16 cellular contexts compared by ENCODE assay signal in genomic region chr2:44936715-44937687, GRCh38. TPM values are rescaled to one million over a fixed set of nuclear protein-coding genes. Genes with fewer than 3 reads are reported as not detected.
DNase-seq lines count a peak whose midpoint lies in the region; ATAC-seq and TF ChIP-seq lines count a peak whose summit lies in the region.
"Had no signal": no experiment of that assay in that cellular context is flagged by ENCODE, and none has a peak within 500 bp of the region (broad histone marks: within the 10 kb centered on the region; RNA-seq: fewer than 3 reads in every experiment).

No MANE protein-coding gene starts in this region.

- no peak for ATAC-seq in T-helper 17 cell
- ATAC-seq in stimulated activated naive B cell treated with anti-CD40 and anti-IgM and Interleukin-4, amounts not matched to agents 10 μg/mL and 1 μg/mL and 100 μg/mL, for 72 hours (replicated peaks), result no peak
- no peak for ATAC-seq in GM21723 (IDR thresholded peaks at IDR 0.05; ENCODE audit: unreplicated experiment)
- ATAC-seq: natural killer cell had no signal

- peaks cover 16% of the 10 kb centered on the region for H3K4me1 Mint-ChIP-seq in T-helper 17 cell
- peaks cover 44 to 87% of the 10 kb centered on the region in 2 donors for H3K4me1 Mint-ChIP-seq in stimulated activated naive B cell treated with anti-CD40 and anti-IgM and Interleukin-4, amounts not matched to agents 10 μg/mL and 1 μg/mL and 100 μg/mL, for 72 hours

- POLR2A ChIA-PET in HEK293T (lab: Yijun Ruan, JAX), result no interaction called here

- peak overlapping the region; percentile 71 for H3K4me3 Mint-ChIP-seq in T-helper 17 cell
- peak overlapping the region; percentile 57 to 62 for H3K4me3 Mint-ChIP-seq in stimulated activated naive B cell treated with anti-CD40 and anti-IgM and Interleukin-4, amounts not matched to agents 10 μg/mL and 1 μg/mL and 100 μg/mL, for 72 hours
- H3K4me3 Mint-ChIP-seq: activated CD4-positive, alpha-beta memory T cell treated with anti-CD3 and anti-CD28 coated beads, Interleukin-2, amount 10 ng/mL, durations not matched to agents 7 days and 5 days; dendritic cell treated with granulocyte-macrophage colony-stimulating factor and Interleukin-4, amounts not matched to agents 40 ng/mL and 50 ng/mL, for 4 days; natural killer cell had no signal

- peaks cover 0 to 4% of the 10 kb centered on the region in 2 donors for H3K9me3 Mint-ChIP-seq in stimulated activated naive B cell treated with anti-CD40 and anti-IgM and Interleukin-4, amounts not matched to agents 10 μg/mL and 1 μg/mL and 100 μg/mL, for 72 hours
- H3K9me3 Mint-ChIP-seq: activated CD4-positive, alpha-beta memory T cell treated with anti-CD3 and anti-CD28 coated beads, Interleukin-2, amount 10 ng/mL, durations not matched to agents 7 days and 5 days; activated naive CD4-positive, alpha-beta T cell treated with anti-CD3 and anti-CD28 coated beads, Interleukin-2, amount 50 U/mL, for 72 hours; dendritic cell treated with granulocyte-macrophage colony-stimulating factor and Interleukin-4, amounts not matched to agents 40 ng/mL and 50 ng/mL, for 4 days; natural killer cell had no signal

- no peak for TF ChIP-seq EP300 in ovary (IDR thresholded peaks at IDR 0.05)

- H3K36me3 Mint-ChIP-seq in T-helper 17 cell (ENCODE audit: low read depth), result peaks cover 12% of the 10 kb centered on the region
- peaks cover 4% of the 10 kb centered on the region in 2 donors for H3K36me3 Mint-ChIP-seq in stimulated activated naive B cell treated with anti-CD40 and anti-IgM and Interleukin-4, amounts not matched to agents 10 μg/mL and 1 μg/mL and 100 μg/mL, for 72 hours
- H3K36me3 Mint-ChIP-seq: natural killer cell had no signal

- peaks cover 80% of the 10 kb centered on the region for H3K27me3 Mint-ChIP-seq in T-helper 17 cell
- peaks cover 78 to 96% of the 10 kb centered on the region in 2 donors for H3K27me3 Mint-ChIP-seq in stimulated activated naive B cell treated with anti-CD40 and anti-IgM and Interleukin-4, amounts not matched to agents 10 μg/mL and 1 μg/mL and 100 μg/mL, for 72 hours

- H3K9ac ChIP-seq in iPS-18a (ENCODE audit: low read length), result no peak overlapping the region

- WGBS in ovary, 3 donors, result 7 to 9% (median 8%) methylated on average over 21 to 22 of the region's 22 CpGs

- H3K4me3 ChIP-seq in iPS-18a (ENCODE audit: low read length) (peak overlapping the region; percentile 43), ovary (no peak overlapping the region)

- H3K4me1 ChIP-seq in iPS-18a (ENCODE audit: control insufficient read depth, low read depth, low read length) (peaks cover 47% of the 10 kb centered on the region), ovary (ENCODE audit: insufficient read depth) (peaks cover 3% of the 10 kb centered on the region)

- peak; percentile 53 for DNase-seq in activated effector memory CD4-positive, alpha-beta T cell treated with anti-CD3 and anti-CD28 coated beads, Interleukin-2, amount 50 U/mL, for 16 hours
- no peak for DNase-seq in activated effector memory CD4-positive, alpha-beta T cell treated with Interleukin-2 at 50 U/mL for 16 hours
- DNase-seq in T-helper 17 cell, result no peak
- no peak for DNase-seq in stimulated activated naive B cell treated with anti-CD40 and anti-IgM and Interleukin-4, amounts not matched to agents 10 μg/mL and 1 μg/mL and 100 μg/mL, for 72 hours
- no peak for DNase-seq in HEK293T (ENCODE audit: extremely low spot score)
- DNase-seq in ovary, result no peak
- DNase-seq: activated CD4-positive, alpha-beta memory T cell treated with anti-CD3 and anti-CD28 coated beads, Interleukin-2, amount 10 ng/mL, durations not matched to agents 7 days and 5 days; kidney glomerular epithelial cell; natural killer cell had no signal

- no peaks in the 10 kb centered on the region for H3K36me3 ChIP-seq in iPS-18a (ENCODE audit: control insufficient read depth, low read depth, low read length)
- no peaks in the 10 kb centered on the region for H3K36me3 ChIP-seq in ovary

- no peak for TF ChIP-seq CTCF in ovary (IDR thresholded peaks at IDR 0.05)

- intact Hi-C loops in ovary (cut with DNase I), result no loop called here

- CTCF ChIA-PET in HEK293T (lab: Yijun Ruan, JAX), result no interaction called here

- TF ChIP-seq POLR2A in ovary (IDR thresholded peaks at IDR 0.05), result no peak

- no peak overlapping the region for H3K27ac Mint-ChIP-seq in T-helper 17 cell
- H3K27ac Mint-ChIP-seq in stimulated activated naive B cell treated with anti-CD40 and anti-IgM and Interleukin-4, amounts not matched to agents 10 μg/mL and 1 μg/mL and 100 μg/mL, for 72 hours, result peak overlapping the region; percentile 56
- H3K27ac Mint-ChIP-seq: activated CD4-positive, alpha-beta memory T cell treated with anti-CD3 and anti-CD28 coated beads, Interleukin-2, amount 10 ng/mL, durations not matched to agents 7 days and 5 days; activated naive CD4-positive, alpha-beta T cell treated with anti-CD3 and anti-CD28 coated beads, Interleukin-2, amount 50 U/mL, for 72 hours; dendritic cell treated with granulocyte-macrophage colony-stimulating factor and Interleukin-4, amounts not matched to agents 40 ng/mL and 50 ng/mL, for 4 days; natural killer cell had no signal

- H3K27ac ChIP-seq in iPS-18a (ENCODE audit: low read length) (no peak overlapping the region), ovary (no peak overlapping the region)

- H3K27me3 ChIP-seq in iPS-18a (ENCODE audit: control insufficient read depth, insufficient read depth, low read length) (peaks cover 100% of the 10 kb centered on the region), ovary (no peaks in the 10 kb centered on the region)

- no peaks in the 10 kb centered on the region for H3K9me3 ChIP-seq in T-helper 17 cell (ENCODE audit: control insufficient read depth, low read length, poor library complexity, severe bottlenecking)
- H3K9me3 ChIP-seq in iPS-18a (ENCODE audit: control insufficient read depth, low read depth, low read length), result no peaks in the 10 kb centered on the region
- H3K9me3 ChIP-seq in ovary, result peaks cover 0 to 8% of the 10 kb centered on the region in 2 donors

TF ChIP-seq in HEK293T, 16 proteins besides CTCF, POLR2A, EP300 and RAD21:
- TF ChIP-seq HDGF (IDR thresholded peaks at IDR 0.05; ENCODE audit: borderline replicate concordance) (no peak), SUZ12 (IDR thresholded peaks at IDR 0.05) (no peak), L3MBTL2 (conservative IDR thresholded peaks at IDR 0.05) (no peak), FOXM1 (IDR thresholded peaks at IDR 0.05; ENCODE audit: borderline replicate concordance) (no peak), LEF1 (IDR thresholded peaks at IDR 0.05; ENCODE audit: borderline replicate concordance) (no peak), NFRKB (IDR thresholded peaks at IDR 0.05) (no peak), FOXA1 (IDR thresholded peaks at IDR 0.05) (no peak), ARNT (IDR thresholded peaks at IDR 0.05) (no peak), TARDBP (IDR thresholded peaks at IDR 0.05) (no peak), ELF4 (IDR thresholded peaks at IDR 0.05) (no peak), SP1 (IDR thresholded peaks at IDR 0.05) (no peak), PKNOX1 (IDR thresholded peaks at IDR 0.05) (no peak), FOXK2 (IDR thresholded peaks at IDR 0.05) (no peak), ZNF384 (IDR thresholded peaks at IDR 0.05) (no peak), BHLHE40 (IDR thresholded peaks at IDR 0.05; ENCODE audit: borderline replicate concordance) (no peak), CTBP1 (IDR thresholded peaks at IDR 0.05; ENCODE audit: borderline replicate concordance) (no peak)

RNA-seq across cellular contexts. Expression of gene SIX3, which starts 4.5 kb away (rescaled TPM):
- not detected for total RNA-seq in T-helper 17 cell
- not detected for total RNA-seq in ovary
- polyA plus RNA-seq in ovary, result not detected
- total RNA-seq: activated naive CD4-positive, alpha-beta T cell treated with anti-CD3 and anti-CD28 coated beads, Interleukin-2, amount 50 U/mL, for 72 hours; fibroblast of villous mesenchyme; T-helper 1 cell treated with Interleukin-12 subunit alpha and Interleukin-12 subunit beta and Interleukin-4 antibody, amounts not matched to agents 30 ng/mL and 1 ng/mL, for 36 hours had no signal
- polyA plus RNA-seq: AG04450 had no signal
